ENCODE assay signal across 16 cellular contexts in the genomic region with DNA sequence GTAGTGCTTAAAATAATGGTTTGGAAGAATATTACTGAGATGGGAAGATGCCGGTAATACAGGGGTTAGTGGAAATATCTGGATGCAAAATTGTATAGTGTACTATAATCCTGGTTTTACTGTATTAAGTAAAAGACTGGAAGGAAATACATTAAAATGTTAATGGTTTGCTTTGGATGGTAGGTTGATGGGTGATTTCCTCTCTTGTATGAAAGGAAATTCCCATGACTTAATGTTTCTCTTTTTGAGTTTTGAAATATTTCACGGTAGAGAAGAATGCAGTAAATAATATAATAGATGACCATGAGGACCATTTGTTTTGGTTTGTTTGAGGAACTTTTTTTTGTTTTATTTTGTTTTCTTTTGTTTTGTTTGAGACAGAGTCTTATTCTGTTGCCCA.
"Had no signal": no experiment of that assay in that cellular context is flagged by ENCODE, and none has a peak within 500 bp of the region (broad histone marks: within the 10 kb centered on the region; RNA-seq: fewer than 3 reads in every experiment).

No MANE protein-coding gene starts in this region.

- H3K4me1 ChIP-seq: neural progenitor cell, pancreas had no signal

- H3K27ac ChIP-seq: neural progenitor cell, pancreas had no signal

- DNase-seq: activated CD4-positive, alpha-beta T cell treated with anti-CD3 and anti-CD28 coated beads for 1 hour; activated CD4-positive, alpha-beta T cell treated with anti-CD3 and anti-CD28 coated beads, Interleukin-2, amount 50 U/mL, for 48 hours; activated CD8-positive, alpha-beta memory T cell treated with anti-CD3 and anti-CD28 coated beads, Interleukin-2, amount 10 ng/mL, durations not matched to agents 7 days and 5 days; activated gamma-delta T cell treated with Interleukin-2 at 50 U/mL for 16 hours; activated naive CD8-positive, alpha-beta T cell treated with anti-CD3 and anti-CD28 coated beads for 36 hours; activated T-cell treated with anti-CD3 and anti-CD28 coated beads, Interleukin-2, amount 50 U/mL, for 4 hours; effector CD4-positive, alpha-beta T cell; hypothalamus; left colon; pancreas; right cardiac atrium; stimulated activated CD4-positive, alpha-beta T cell treated with anti-CD3 and anti-CD28 coated beads, Interleukin-1b, Interleukin-23, amount 100 ng/mL, for 48 hours; stimulated activated naive B cell treated with anti-CD40 and anti-IgM and Interleukin-4, amounts not matched to agents 10 μg/mL and 1 μg/mL and 100 μg/mL, for 72 hours; T1000 had no signal

- ATAC-seq: activated CD8-positive, alpha-beta memory T cell treated with anti-CD3 and anti-CD28 coated beads, Interleukin-2, amount 10 ng/mL, durations not matched to agents 7 days and 5 days; activated T-cell treated with anti-CD3 and anti-CD28 coated beads, Interleukin-2, amount 50 U/mL, for 4 hours; left colon; pancreas; stimulated activated naive B cell treated with anti-CD40 and anti-IgM and Interleukin-4, amounts not matched to agents 10 μg/mL and 1 μg/mL and 100 μg/mL, for 72 hours had no signal

- H3K4me1 Mint-ChIP-seq: activated CD8-positive, alpha-beta memory T cell treated with anti-CD3 and anti-CD28 coated beads, Interleukin-2, amount 10 ng/mL, durations not matched to agents 7 days and 5 days; activated naive CD8-positive, alpha-beta T cell treated with anti-CD3 and anti-CD28 coated beads for 36 hours had no signal

- H3K4me3 Mint-ChIP-seq: activated CD8-positive, alpha-beta memory T cell treated with anti-CD3 and anti-CD28 coated beads, Interleukin-2, amount 10 ng/mL, durations not matched to agents 7 days and 5 days; activated naive CD8-positive, alpha-beta T cell treated with anti-CD3 and anti-CD28 coated beads for 36 hours; activated T-cell treated with anti-CD3 and anti-CD28 coated beads, Interleukin-2, amount 50 U/mL, for 4 hours; neural progenitor cell; stimulated activated naive B cell treated with anti-CD40 and anti-IgM and Interleukin-4, amounts not matched to agents 10 μg/mL and 1 μg/mL and 100 μg/mL, for 72 hours had no signal

- H3K36me3 ChIP-seq: neural progenitor cell, pancreas, vagina had no signal

- H3K27ac Mint-ChIP-seq: activated CD8-positive, alpha-beta memory T cell treated with anti-CD3 and anti-CD28 coated beads, Interleukin-2, amount 10 ng/mL, durations not matched to agents 7 days and 5 days; activated naive CD8-positive, alpha-beta T cell treated with anti-CD3 and anti-CD28 coated beads for 36 hours; neural progenitor cell; stimulated activated naive B cell treated with anti-CD40 and anti-IgM and Interleukin-4, amounts not matched to agents 10 μg/mL and 1 μg/mL and 100 μg/mL, for 72 hours had no signal

- H3K4me3 ChIP-seq: neural progenitor cell, pancreas, vagina had no signal

- H3K9me3 Mint-ChIP-seq: activated naive CD8-positive, alpha-beta T cell treated with anti-CD3 and anti-CD28 coated beads for 36 hours; activated T-cell treated with anti-CD3 and anti-CD28 coated beads, Interleukin-2, amount 50 U/mL, for 4 hours; neural progenitor cell; stimulated activated naive B cell treated with anti-CD40 and anti-IgM and Interleukin-4, amounts not matched to agents 10 μg/mL and 1 μg/mL and 100 μg/mL, for 72 hours had no signal

- H3K9me3 ChIP-seq: pancreas, vagina had no signal

- H3K36me3 Mint-ChIP-seq: activated CD8-positive, alpha-beta memory T cell treated with anti-CD3 and anti-CD28 coated beads, Interleukin-2, amount 10 ng/mL, durations not matched to agents 7 days and 5 days; activated naive CD8-positive, alpha-beta T cell treated with anti-CD3 and anti-CD28 coated beads for 36 hours; stimulated activated naive B cell treated with anti-CD40 and anti-IgM and Interleukin-4, amounts not matched to agents 10 μg/mL and 1 μg/mL and 100 μg/mL, for 72 hours had no signal

- H3K27me3 ChIP-seq: pancreas, vagina had no signal
